In the genomic region with DNA sequence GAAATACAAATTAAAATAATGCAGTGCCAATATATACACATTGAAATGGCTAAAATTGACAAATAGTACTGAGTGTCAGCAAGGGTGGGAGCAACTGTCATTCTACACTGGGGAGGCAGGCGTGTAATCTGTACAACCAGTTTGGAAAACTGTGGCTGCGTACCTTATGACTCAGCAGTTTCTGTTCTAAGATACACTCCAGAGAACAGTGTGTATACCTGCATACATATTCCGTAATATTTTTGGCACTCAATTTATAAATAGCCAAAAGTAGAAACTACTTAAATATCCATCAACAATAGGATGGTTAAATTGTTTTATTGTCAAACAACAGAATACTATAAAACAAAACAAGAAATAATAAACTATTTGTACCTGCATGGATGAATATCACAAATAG, we compare ENCODE assay signal across 1 cellular context.
TF ChIP-seq lines count a peak whose summit lies in the region.

No MANE protein-coding gene starts in this region.

TF ChIP-seq in K562, 482 proteins besides CTCF, POLR2A, EP300 and RAD21 (continued from another document):
- TF ChIP-seq, protein P1, sequence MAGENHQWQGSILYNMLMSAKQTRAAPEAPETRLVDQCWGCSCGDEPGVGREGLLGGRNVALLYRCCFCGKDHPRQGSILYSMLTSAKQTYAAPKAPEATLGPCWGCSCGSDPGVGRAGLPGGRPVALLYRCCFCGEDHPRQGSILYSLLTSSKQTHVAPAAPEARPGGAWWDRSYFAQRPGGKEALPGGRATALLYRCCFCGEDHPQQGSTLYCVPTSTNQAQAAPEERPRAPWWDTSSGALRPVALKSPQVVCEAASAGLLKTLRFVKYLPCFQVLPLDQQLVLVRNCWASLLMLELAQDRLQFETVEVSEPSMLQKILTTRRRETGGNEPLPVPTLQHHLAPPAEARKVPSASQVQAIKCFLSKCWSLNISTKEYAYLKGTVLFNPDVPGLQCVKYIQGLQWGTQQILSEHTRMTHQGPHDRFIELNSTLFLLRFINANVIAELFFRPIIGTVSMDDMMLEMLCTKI (IDR thresholded peaks at IDR 0.05; ENCODE audit: partially characterized antibody): no peak
- peak; percentile 58 for TF ChIP-seq CHAMP1 (IDR thresholded peaks at IDR 0.05)
- TF ChIP-seq IRF9 (tag; IDR thresholded peaks at IDR 0.05): no peak
- TF ChIP-seq ZBTB17 (CRISPR knock-in tag; IDR thresholded peaks at IDR 0.05): no peak
- no peak for TF ChIP-seq CREBBP (IDR thresholded peaks at IDR 0.05; ENCODE audit: low read depth, low read length)
- no peak for TF ChIP-seq SAFB (IDR thresholded peaks at IDR 0.05; ENCODE audit: borderline replicate concordance, low read depth, low read length)
- TF ChIP-seq TCF7L2 (IDR thresholded peaks at IDR 0.05; ENCODE audit: low read depth, low read length): no peak
- TF ChIP-seq MTA2 (IDR thresholded peaks at IDR 0.05; ENCODE audit: low read depth): 0 out of 2 replicates have a peak, but pooled peaks have one; percentile 7
- TF ChIP-seq ELF1 (tag; IDR thresholded peaks at IDR 0.05): no peak
- TF ChIP-seq RFX7 (CRISPR knock-in tag; IDR thresholded peaks at IDR 0.05): no peak
- no peak for TF ChIP-seq MED1 (CRISPR knock-in tag; IDR thresholded peaks at IDR 0.05; ENCODE audit: borderline replicate concordance)
- TF ChIP-seq ZFX (CRISPR knock-in tag; IDR thresholded peaks at IDR 0.05): no peak
- TF ChIP-seq SIN3A (IDR thresholded peaks at IDR 0.05; ENCODE audit: borderline replicate concordance in 2 of 2, control insufficient read depth in 1 of 2, low read depth in 2 of 2, low read length in 2 of 2): no peak
- TF ChIP-seq CCNT2 (IDR thresholded peaks at IDR 0.05; ENCODE audit: borderline replicate concordance, extremely low read depth, insufficient read length, low read depth, low read length): no peak
- TF ChIP-seq PURB (CRISPR knock-in tag; IDR thresholded peaks at IDR 0.05; ENCODE audit: low read depth): no peak
- no peak for TF ChIP-seq ZKSCAN1 (IDR thresholded peaks at IDR 0.05; ENCODE audit: low read depth, low read length)
- no peak for TF ChIP-seq CAMTA2 (CRISPR knock-in tag; conservative IDR thresholded peaks at IDR 0.05)
- TF ChIP-seq PTBP1 (IDR thresholded peaks at IDR 0.05; ENCODE audit: low read depth, low read length): no peak
- TF ChIP-seq EGR1 (conservative IDR thresholded peaks at IDR 0.05): no peak
- TF ChIP-seq MTA3 (IDR thresholded peaks at IDR 0.05; ENCODE audit: borderline replicate concordance): 0 out of 2 replicates have a peak, but pooled peaks have one; percentile 48
- TF ChIP-seq, protein P2, sequence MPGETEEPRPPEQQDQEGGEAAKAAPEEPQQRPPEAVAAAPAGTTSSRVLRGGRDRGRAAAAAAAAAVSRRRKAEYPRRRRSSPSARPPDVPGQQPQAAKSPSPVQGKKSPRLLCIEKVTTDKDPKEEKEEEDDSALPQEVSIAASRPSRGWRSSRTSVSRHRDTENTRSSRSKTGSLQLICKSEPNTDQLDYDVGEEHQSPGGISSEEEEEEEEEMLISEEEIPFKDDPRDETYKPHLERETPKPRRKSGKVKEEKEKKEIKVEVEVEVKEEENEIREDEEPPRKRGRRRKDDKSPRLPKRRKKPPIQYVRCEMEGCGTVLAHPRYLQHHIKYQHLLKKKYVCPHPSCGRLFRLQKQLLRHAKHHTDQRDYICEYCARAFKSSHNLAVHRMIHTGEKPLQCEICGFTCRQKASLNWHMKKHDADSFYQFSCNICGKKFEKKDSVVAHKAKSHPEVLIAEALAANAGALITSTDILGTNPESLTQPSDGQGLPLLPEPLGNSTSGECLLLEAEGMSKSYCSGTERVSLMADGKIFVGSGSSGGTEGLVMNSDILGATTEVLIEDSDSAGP (CRISPR knock-in tag; IDR thresholded peaks at IDR 0.05): no peak
- no peak for TF ChIP-seq SP1 (CRISPR knock-in tag; IDR thresholded peaks at IDR 0.05)
- TF ChIP-seq NRF1 (conservative IDR thresholded peaks at IDR 0.05 in 1 of 2, IDR thresholded peaks at IDR 0.05 in 1 of 2): 0 out of 4 replicates have a peak, but pooled peaks of 1 of the 2 experiments have one; percentile 5
- TF ChIP-seq ZBTB7A (IDR thresholded peaks at IDR 0.05; ENCODE audit: borderline replicate concordance, control insufficient read depth, low read depth, low read length): no peak
- no peak for TF ChIP-seq KDM2B (CRISPR knock-in tag; IDR thresholded peaks at IDR 0.05)
- peak; percentile 46 for TF ChIP-seq MEIS2 (IDR thresholded peaks at IDR 0.05; ENCODE audit: partially characterized antibody)
- TF ChIP-seq, protein P3, sequence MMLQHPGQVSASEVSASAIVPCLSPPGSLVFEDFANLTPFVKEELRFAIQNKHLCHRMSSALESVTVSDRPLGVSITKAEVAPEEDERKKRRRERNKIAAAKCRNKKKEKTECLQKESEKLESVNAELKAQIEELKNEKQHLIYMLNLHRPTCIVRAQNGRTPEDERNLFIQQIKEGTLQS (IDR thresholded peaks at IDR 0.05): peak; percentile 34; the same call in 1 of the 2 replicates
- TF ChIP-seq, protein P3 (CRISPR knock-in tag; conservative IDR thresholded peaks at IDR 0.05): no peak
- TF ChIP-seq TBL1XR1 (IDR thresholded peaks at IDR 0.05; ENCODE audit: low read length in 2 of 2): peak in 1 of 2 experiments; percentile 44; a peak in 1 of 4 replicates
- peak; percentile 99 for TF ChIP-seq ZSCAN32 (CRISPR knock-in tag; IDR thresholded peaks at IDR 0.05)
- TF ChIP-seq ZBTB1 (CRISPR knock-in tag; IDR thresholded peaks at IDR 0.05; ENCODE audit: borderline replicate concordance, low read depth): no peak
- TF ChIP-seq TAF9B (IDR thresholded peaks at IDR 0.05; ENCODE audit: partially characterized antibody): peak; percentile 42
- TF ChIP-seq GATAD2B (IDR thresholded peaks at IDR 0.05; ENCODE audit: borderline replicate concordance): peak; percentile 69; the same call in 1 of the 2 replicates
- 0 out of 2 replicates have a peak, but pooled peaks have one; percentile 61 for TF ChIP-seq ZNF717 (CRISPR knock-in tag; IDR thresholded peaks at IDR 0.05)
- TF ChIP-seq RB1 (IDR thresholded peaks at IDR 0.05; ENCODE audit: low read depth): no peak
- TF ChIP-seq GABPA (tag; conservative IDR thresholded peaks at IDR 0.05; ENCODE audit: low read depth): no peak
- TF ChIP-seq HIVEP1 (CRISPR knock-in tag; IDR thresholded peaks at IDR 0.05): no peak
